11 cellular contexts compared by ENCODE assay signal in genomic region chr12:96048392-96048969, GRCh38. TPM values are rescaled to one million over a fixed set of nuclear protein-coding genes. Genes with fewer than 3 reads are reported as not detected.
DNase-seq lines count a peak whose midpoint lies in the region; ATAC-seq, FAIRE-seq and TF ChIP-seq lines count a peak whose summit lies in the region.
"Had no signal": no experiment of that assay in that cellular context is flagged by ENCODE, and none has a peak within 500 bp of the region (broad histone marks: within the 10 kb centered on the region; RNA-seq: fewer than 3 reads in every experiment).

No MANE protein-coding gene starts in this region.

- H3K27me3 Mint-ChIP-seq in activated naive CD4-positive, alpha-beta T cell treated with anti-CD3 and anti-CD28 coated beads for 36 hours (ENCODE audit: low read depth): no peaks in the 10 kb centered on the region
- no peaks in the 10 kb centered on the region for H3K27me3 Mint-ChIP-seq in stimulated activated memory B cell treated with anti-CD40 and anti-IgM and Interleukin-4, amounts not matched to agents 10 μg/mL and 1 μg/mL and 100 μg/mL, for 72 hours

- peak overlapping the region; percentile 84 for H3K27ac Mint-ChIP-seq in activated naive CD4-positive, alpha-beta T cell treated with anti-CD3 and anti-CD28 coated beads for 36 hours
- H3K27ac Mint-ChIP-seq in stimulated activated memory B cell treated with anti-CD40 and anti-IgM and Interleukin-4, amounts not matched to agents 10 μg/mL and 1 μg/mL and 100 μg/mL, for 72 hours: peak overlapping the region; percentile 78
- H3K27ac Mint-ChIP-seq: endodermal cell had no signal

- intact Hi-C loops in activated naive CD4-positive, alpha-beta T cell treated with anti-CD3 and anti-CD28 coated beads for 36 hours (cut with micrococcal nuclease): loop anchor here (5.0 kb wide), 2 partner anchors 469 to 946 kb away; no protein-coding TSS in a partner anchor
- intact Hi-C loops in endothelial cell of umbilical vein (cut with micrococcal nuclease): no loop called here

- H3K9me2 ChIP-seq in OCI-LY1 (ENCODE audit: low read depth, low read length): no peaks in the 10 kb centered on the region

- H2AFZ ChIP-seq in OCI-LY1 (ENCODE audit: low read length): peak overlapping the region; percentile 62
- peak overlapping the region; percentile 83 for H2AFZ ChIP-seq in endothelial cell of umbilical vein (ENCODE audit: low read depth, low read length)

- no peak for ATAC-seq in stimulated activated memory B cell treated with anti-CD40 and anti-IgM and Interleukin-4, amounts not matched to agents 10 μg/mL and 1 μg/mL and 100 μg/mL, for 72 hours

- BruUV-seq in endothelial cell of umbilical vein (replicated peaks; lab: Mats Ljungman, UMichigan): no TSS peak

- H3K4me3 Mint-ChIP-seq in activated naive CD4-positive, alpha-beta T cell treated with anti-CD3 and anti-CD28 coated beads for 36 hours: no peak overlapping the region
- peak overlapping the region; percentile 21 for H3K4me3 Mint-ChIP-seq in stimulated activated memory B cell treated with anti-CD40 and anti-IgM and Interleukin-4, amounts not matched to agents 10 μg/mL and 1 μg/mL and 100 μg/mL, for 72 hours
- H3K4me3 Mint-ChIP-seq: endodermal cell had no signal

- H3K4me1 ChIP-seq in OCI-LY1 (ENCODE audit: insufficient read depth, low read length, severe bottlenecking): peaks cover 51% of the 10 kb centered on the region
- H3K4me1 ChIP-seq in endothelial cell of umbilical vein (ENCODE audit: control insufficient read depth, extremely low read depth, insufficient read depth, low read length): peaks cover 29% of the 10 kb centered on the region

- TF ChIP-seq POLR2A in endothelial cell of umbilical vein (IDR thresholded peaks at IDR 0.05; ENCODE audit: low read depth, low read length): no peak

- no peak for FAIRE-seq in endothelial cell of umbilical vein (lab: Jason Lieb, UNC)

- TF ChIP-seq CTCF in OCI-LY1 (IDR thresholded peaks at IDR 0.05; ENCODE audit: low read length) (no peak), endothelial cell of umbilical vein (IDR thresholded peaks at IDR 0.05; ENCODE audit: extremely low read depth in 1 of 2, insufficient read depth in 1 of 2, low read depth in 1 of 2, low read length in 2 of 2) (no peak)

- no peak for DNase-seq in activated naive CD4-positive, alpha-beta T cell treated with anti-CD3 and anti-CD28 coated beads for 36 hours
- no peak for DNase-seq in activated naive CD4-positive, alpha-beta T cell treated with anti-CD3 and anti-CD28 coated beads, Interleukin-2, amount 50 U/mL, for 16 hours
- DNase-seq in endothelial cell of umbilical vein (ENCODE audit: low read depth, low spot score) (peak; percentile 82), activated gamma-delta T cell (lab: John Stamatoyannopoulos, UW) (no peak), MG63 (no peak)
- DNase-seq in activated CD4-positive, alpha-beta T cell treated with anti-CD3 and anti-CD28 coated beads for 48 hours: no peak
- DNase-seq: activated effector memory CD4-positive, alpha-beta T cell treated with Interleukin-2 at 50 U/mL for 16 hours; endodermal cell had no signal

- H4K20me1 ChIP-seq in OCI-LY1 (ENCODE audit: insufficient read depth, low read length): no peaks in the 10 kb centered on the region
- H4K20me1 ChIP-seq in endothelial cell of umbilical vein (replicated peaks; ENCODE audit: control insufficient read depth, extremely low read depth, insufficient read depth, low read length): no peaks in the 10 kb centered on the region

- H3K36me3 Mint-ChIP-seq in activated naive CD4-positive, alpha-beta T cell treated with anti-CD3 and anti-CD28 coated beads for 36 hours (ENCODE audit: low read depth): no peaks in the 10 kb centered on the region
- no peaks in the 10 kb centered on the region for H3K36me3 Mint-ChIP-seq in stimulated activated memory B cell treated with anti-CD40 and anti-IgM and Interleukin-4, amounts not matched to agents 10 μg/mL and 1 μg/mL and 100 μg/mL, for 72 hours

- no peaks in the 10 kb centered on the region for H3K36me3 ChIP-seq in OCI-LY1 (ENCODE audit: insufficient read depth, low read length)
- H3K36me3 ChIP-seq in endothelial cell of umbilical vein (ENCODE audit: control insufficient read depth in 2 of 2, extremely low read depth in 1 of 2, insufficient read depth in 2 of 2, low read length in 2 of 2): no peaks in the 10 kb centered on the region
- H3K36me3 ChIP-seq in MG63: no peaks in the 10 kb centered on the region

- dilution Hi-C loops in endothelial cell of umbilical vein (cut with MboI; ENCODE audit: extremely low pct_ligation_motif_present, low sequenced_read_pairs): no loop called here

- CTCF ChIA-PET in activated naive CD4-positive, alpha-beta T cell treated with anti-CD3 and anti-CD28 coated beads for 36 hours (lab: Charles Lee): interaction anchor here (0.9 to 1.6 kb wide), 4 partner anchors 9 to 167 kb away, joined by 3 to 5 read pairs (median 4); no protein-coding TSS in a partner anchor
- CTCF ChIA-PET in endothelial cell of umbilical vein (lab: Charles Lee): interaction anchor here (1.3 kb wide), 1 partner anchor 12 kb away, joined by 5 read pairs; no protein-coding TSS in a partner anchor

- no peaks in the 10 kb centered on the region for H3F3A ChIP-seq in OCI-LY1 (ENCODE audit: insufficient read depth, low read length)

- H3K9me3 ChIP-seq in OCI-LY1 (ENCODE audit: low read length) (no peaks in the 10 kb centered on the region), endothelial cell of umbilical vein (replicated peaks; ENCODE audit: control insufficient read depth, insufficient read depth, low read length) (no peaks in the 10 kb centered on the region), MG63 (no peaks in the 10 kb centered on the region)

- H3K4me3 ChIP-seq in OCI-LY1 (ENCODE audit: low read depth, low read length, poor library complexity, severe bottlenecking): peak overlapping the region; percentile 44
- peak overlapping the region in 1 of 3 experiments; percentile 15 for H3K4me3 ChIP-seq in endothelial cell of umbilical vein (replicated peaks in 1 of 3; ENCODE audit: insufficient read depth in 1 of 3, low read depth in 1 of 3, low read length in 3 of 3)
- no peak overlapping the region for H3K4me3 ChIP-seq in MG63

- H3K4me1 Mint-ChIP-seq in activated naive CD4-positive, alpha-beta T cell treated with anti-CD3 and anti-CD28 coated beads for 36 hours (ENCODE audit: low read depth): peaks cover 52% of the 10 kb centered on the region
- H3K4me1 Mint-ChIP-seq in stimulated activated memory B cell treated with anti-CD40 and anti-IgM and Interleukin-4, amounts not matched to agents 10 μg/mL and 1 μg/mL and 100 μg/mL, for 72 hours: peaks cover 62% of the 10 kb centered on the region

- H3K27ac ChIP-seq in OCI-LY1 (ENCODE audit: low read depth, low read length, poor library complexity, severe bottlenecking) (peak overlapping the region; percentile 96), endothelial cell of umbilical vein (ENCODE audit: insufficient read depth, low read depth, low read length) (no peak overlapping the region)

- H3K9ac ChIP-seq in OCI-LY1 (ENCODE audit: low read length) (no peak overlapping the region; the same call in 1 of the 2 replicates), endothelial cell of umbilical vein (replicated peaks; ENCODE audit: extremely low read depth, insufficient read depth, low read length) (no peak overlapping the region)

- H3K27me3 ChIP-seq in OCI-LY1 (ENCODE audit: insufficient read depth, low read length) (no peaks in the 10 kb centered on the region), endothelial cell of umbilical vein (ENCODE audit: control insufficient read depth in 2 of 2, insufficient read depth in 2 of 2, low read length in 2 of 2) (no peaks in the 10 kb centered on the region), MG63 (no peaks in the 10 kb centered on the region)

- H3K79me2 ChIP-seq in OCI-LY1 (ENCODE audit: insufficient read depth, low read length) (no peaks in the 10 kb centered on the region), endothelial cell of umbilical vein (ENCODE audit: control insufficient read depth, insufficient read depth, low read length) (no peaks in the 10 kb centered on the region)

- peak overlapping the region; percentile 74 for H3K4me2 ChIP-seq in OCI-LY1 (ENCODE audit: low read length)
- H3K4me2 ChIP-seq in endothelial cell of umbilical vein (ENCODE audit: insufficient read depth, low read length): peak overlapping the region; percentile 52

- H3K9me3 Mint-ChIP-seq in activated naive CD4-positive, alpha-beta T cell treated with anti-CD3 and anti-CD28 coated beads for 36 hours: no peaks in the 10 kb centered on the region
- no peaks in the 10 kb centered on the region for H3K9me3 Mint-ChIP-seq in stimulated activated memory B cell treated with anti-CD40 and anti-IgM and Interleukin-4, amounts not matched to agents 10 μg/mL and 1 μg/mL and 100 μg/mL, for 72 hours

- POLR2A ChIA-PET in endothelial cell of umbilical vein (lab: Charles Lee): no interaction called here

- no peaks in the 10 kb centered on the region for H3K9me1 ChIP-seq in endothelial cell of umbilical vein (replicated peaks; ENCODE audit: control insufficient read depth, extremely low read depth, insufficient read depth, low read length)

RNA-seq across cellular contexts. Expression of gene LTA4H, which starts 13.1 kb away (rescaled TPM):
- 100 to 1,000 TPM; 125 TPM for total RNA-seq in activated naive CD4-positive, alpha-beta T cell treated with anti-CD3 and anti-CD28 coated beads for 36 hours
- 77.1 and 77.8 TPM in 2 replicates for total RNA-seq in endothelial cell of umbilical vein
- 65.1 and 85.2 TPM in 2 replicates for polyA plus RNA-seq in endothelial cell of umbilical vein
- 73.9 and 84.1 TPM in 2 replicates for polyA plus RNA-seq in endothelial cell of umbilical vein (2011; cell fraction: cytosol; rRNA removed)
- 185 and 187 TPM in 2 replicates for polyA plus RNA-seq in endothelial cell of umbilical vein (2011; cell fraction: nucleus; rRNA removed)
- 88.6 and 99.0 TPM in 2 replicates for polyA plus RNA-seq in endothelial cell of umbilical vein (2012)
- 86.3 and 93.2 TPM in 2 replicates for polyA minus RNA-seq in endothelial cell of umbilical vein
- 48.2 TPM for polyA minus RNA-seq in endothelial cell of umbilical vein (2011; cell fraction: cytosol; rRNA and poly(A)+ RNA removed)
- polyA minus RNA-seq in endothelial cell of umbilical vein (2011; cell fraction: nucleus; rRNA and poly(A)+ RNA removed): 64.9 and 76.6 TPM in 2 replicates
- 45.7 and 50.4 TPM in 2 replicates for total RNA-seq in MG63 (2014; rRNA removed; shearing (Covaris generic); ENCODE audit: low replicate concordance)

RNA-seq across cellular contexts. Expression of gene HAL, which starts 52.3 kb away (rescaled TPM):
- under 1 TPM; 0.31 to 0.32 TPM for total RNA-seq in activated naive CD4-positive, alpha-beta T cell treated with anti-CD3 and anti-CD28 coated beads for 36 hours
- total RNA-seq in endothelial cell of umbilical vein: 0.44 and 0.62 TPM in 2 replicates
- 0.18 and 0.51 TPM in 2 replicates for polyA plus RNA-seq in endothelial cell of umbilical vein
- polyA plus RNA-seq in endothelial cell of umbilical vein (2011; cell fraction: cytosol; rRNA removed): 0.01 and 0.03 TPM in 2 replicates
- polyA plus RNA-seq in endothelial cell of umbilical vein (2011; cell fraction: nucleus; rRNA removed): 1.7 and 2.4 TPM in 2 replicates
- polyA plus RNA-seq in endothelial cell of umbilical vein (2012): 0.16 and 0.24 TPM in 2 replicates
- polyA minus RNA-seq in endothelial cell of umbilical vein: 1.4 and 13.4 TPM in 2 replicates
- polyA minus RNA-seq in endothelial cell of umbilical vein (2011; cell fraction: cytosol; rRNA and poly(A)+ RNA removed): not detected
- polyA minus RNA-seq in endothelial cell of umbilical vein (2011; cell fraction: nucleus; rRNA and poly(A)+ RNA removed): 4.6 and 5.1 TPM in 2 replicates
- total RNA-seq in MG63 (2014; rRNA removed; shearing (Covaris generic); ENCODE audit: low replicate concordance): not detected in 2 replicates
- polyA plus RNA-seq: neural cell had no signal
